Comparison of ENCODE assay signal across 8 cellular contexts in genomic region chr7:128406147-128406985, GRCh38. TPM values are rescaled to one million over a fixed set of nuclear protein-coding genes. Genes with fewer than 3 reads are reported as not detected.
DNase-seq lines count a peak whose midpoint lies in the region; ATAC-seq and TF ChIP-seq lines count a peak whose summit lies in the region.

No MANE protein-coding gene starts in this region.

- POLR2A ChIA-PET in Caco-2 (lab: Charles Lee), result no interaction called here

- H3K9me3 ChIP-seq in Caco-2 (no peaks in the 10 kb centered on the region; the same call in 1 of the 2 replicates), ectodermal cell (ENCODE audit: control insufficient read depth, low read length) (no peaks in the 10 kb centered on the region), ovary (no peaks in the 10 kb centered on the region)

- WGBS in ectodermal cell, 2 experiments, result 27 to 28% methylated on average over 22 to 23 of the region's 29 CpGs
- 19 to 50% (median 27%) methylated on average over 12 to 28 of the region's 29 CpGs for WGBS in ovary, 3 donors

- H3K27ac Mint-ChIP-seq in Caco-2 (ENCODE audit: unreplicated experiment), result no peak overlapping the region

- no peak for TF ChIP-seq EP300 in ovary (IDR thresholded peaks at IDR 0.05)

- H3K36me3 ChIP-seq in Caco-2 (ENCODE audit: control insufficient read depth, insufficient read depth, low read length), result no peaks in the 10 kb centered on the region
- H3K36me3 ChIP-seq in ectodermal cell (ENCODE audit: control insufficient read depth, insufficient read depth, low read length), result no peaks in the 10 kb centered on the region
- no peaks in the 10 kb centered on the region for H3K36me3 ChIP-seq in ovary

- no peaks in the 10 kb centered on the region for H3K36me3 Mint-ChIP-seq in Caco-2 (ENCODE audit: insufficient read depth, unreplicated experiment)

- H3K27me3 Mint-ChIP-seq in Caco-2 (ENCODE audit: insufficient read depth, unreplicated experiment), result no peaks in the 10 kb centered on the region

- DNase-seq in Caco-2 (peak in 1 of 2 experiments; percentile 37), NB4 (ENCODE audit: low read depth) (peak; percentile 71), ovary (no peak), NCI-H446 treated with DMSO at 0.1 percent for 48 hours (lab: John Stamatoyannopoulos, UW) (no peak), islet precursor cell (no peak)
- no peak for DNase-seq in activated CD8-positive, alpha-beta memory T cell treated with anti-CD3 and anti-CD28 coated beads for 24 hours

- intact Hi-C loops in Caco-2 (cut with micrococcal nuclease; ENCODE audit: unreplicated experiment) (no loop called here), ovary (cut with DNase I) (loop anchor here in 1 of 4 donors (10.0 kb wide), 1 partner anchor 48 kb away; the partner anchor contains the start of gene HILPDA)

- H3K27ac ChIP-seq in ectodermal cell (ENCODE audit: insufficient read depth, low read depth, low read length, poor library complexity, severe bottlenecking) (no peak overlapping the region), ovary (peak overlapping the region in 1 of 2 donors; percentile 93)

- H3K27me3 ChIP-seq in Caco-2 (replicated peaks; ENCODE audit: control insufficient read depth, insufficient read depth, low read length) (no peaks in the 10 kb centered on the region), ectodermal cell (ENCODE audit: control insufficient read depth, insufficient read depth, low read length, poor library complexity, severe bottlenecking) (peaks cover 68% of the 10 kb centered on the region), ovary (no peaks in the 10 kb centered on the region)

- no peak for TF ChIP-seq CTCF in Caco-2 (IDR thresholded peaks at IDR 0.05; ENCODE audit: insufficient read depth in 1 of 2, low read depth in 1 of 2, low read length in 1 of 2, severe bottlenecking in 1 of 2, unreplicated experiment in 1 of 2)
- no peak for TF ChIP-seq CTCF in NB4 (IDR thresholded peaks at IDR 0.05; ENCODE audit: low read depth, low read length)
- no peak for TF ChIP-seq CTCF in ovary (IDR thresholded peaks at IDR 0.05)

- no peaks in the 10 kb centered on the region for H3K9me3 Mint-ChIP-seq in Caco-2 (ENCODE audit: unreplicated experiment)

- peaks cover 7% of the 10 kb centered on the region for H3K4me1 Mint-ChIP-seq in Caco-2 (ENCODE audit: low read depth, unreplicated experiment)

- no peak for ATAC-seq in GM19328 (IDR thresholded peaks at IDR 0.05; ENCODE audit: unreplicated experiment)

- H3K4me3 ChIP-seq in Caco-2 (ENCODE audit: low read depth, low read length), result peak overlapping the region; percentile 33
- H3K4me3 ChIP-seq in NB4 (ENCODE audit: low read depth, low read length), result no peak overlapping the region
- H3K4me3 ChIP-seq in ectodermal cell (ENCODE audit: insufficient read depth, low read depth, low read length), result peak overlapping the region; percentile 12
- H3K4me3 ChIP-seq in ovary, result peak overlapping the region; percentile 56

- peaks cover 34% of the 10 kb centered on the region for H3K4me1 ChIP-seq in Caco-2
- peaks cover 43% of the 10 kb centered on the region for H3K4me1 ChIP-seq in ectodermal cell (ENCODE audit: control insufficient read depth, insufficient read depth, low read length)
- peaks cover 8% of the 10 kb centered on the region for H3K4me1 ChIP-seq in ovary (ENCODE audit: insufficient read depth)

- BruUV-seq in Caco-2 (replicated peaks; lab: Mats Ljungman, UMichigan), result no TSS peak

- H3K4me3 Mint-ChIP-seq in Caco-2 (ENCODE audit: unreplicated experiment), result peak overlapping the region; percentile 81

- CTCF ChIA-PET in Caco-2 (lab: Charles Lee), result interaction anchor here (1.2 kb wide), 2 partner anchors 20 to 21 kb away, joined by 3 to 5 read pairs; no protein-coding TSS in a partner anchor

- TF ChIP-seq POLR2A in NB4 (IDR thresholded peaks at IDR 0.05; ENCODE audit: extremely low read depth, insufficient read length), result no peak
- no peak for TF ChIP-seq POLR2A in ovary (IDR thresholded peaks at IDR 0.05)

RNA-seq across cellular contexts. Expression of gene IMPDH1, which starts 3.4 kb away (rescaled TPM):
- total RNA-seq in Caco-2 (2022), result 39.9 and 43.5 TPM in 2 replicates
- polyA plus RNA-seq in ectodermal cell (2013, experiment 1 of 4), result 42.9 TPM
- polyA plus RNA-seq in ectodermal cell (2013, experiment 2 of 4), result 35.1 TPM
- polyA plus RNA-seq in ectodermal cell (2013, experiment 3 of 4), result 34.7 TPM
- polyA plus RNA-seq in ectodermal cell (2013, experiment 4 of 4), result 33.2 TPM
- 10 to 100 TPM; 10.3 to 66.9 (median 41.4) TPM for total RNA-seq in ovary
- polyA plus RNA-seq in ovary, result 10 to 100 TPM; 16.5 to 23.3 TPM

RNA-seq across cellular contexts. Expression of gene PRRT4, which starts 44.9 kb away (rescaled TPM):
- total RNA-seq in Caco-2 (2022) (0.37 and 0.43 TPM in 2 replicates), ovary (1 to 10 TPM in 3 of 7 donors, under 1 TPM in 4; 0.11 to 1.1 (median 0.74) TPM)
- polyA plus RNA-seq in ectodermal cell (2013, experiment 1 of 4), result 1.8 TPM
- 1.2 TPM for polyA plus RNA-seq in ectodermal cell (2013, experiment 2 of 4)
- 0.69 TPM for polyA plus RNA-seq in ectodermal cell (2013, experiment 3 of 4)
- polyA plus RNA-seq in ectodermal cell (2013, experiment 4 of 4), result 1.1 TPM
- polyA plus RNA-seq in ovary, result 1 to 10 TPM in 1 of 2 donors, under 1 TPM in 1; 0.17 to 1.2 TPM

RNA-seq across cellular contexts. Expression of gene HILPDA, which starts 49.3 kb away (rescaled TPM):
- 17.0 and 17.8 TPM in 2 replicates for total RNA-seq in Caco-2 (2022)
- 51.5 TPM for polyA plus RNA-seq in ectodermal cell (2013, experiment 1 of 4)
- 53.1 TPM for polyA plus RNA-seq in ectodermal cell (2013, experiment 2 of 4)
- polyA plus RNA-seq in ectodermal cell (2013, experiment 3 of 4), result 50.6 TPM
- 51.4 TPM for polyA plus RNA-seq in ectodermal cell (2013, experiment 4 of 4)
- total RNA-seq in ovary, result 10 to 100 TPM; 10.2 to 69.7 (median 32.9) TPM
- polyA plus RNA-seq in ovary, result 10 to 100 TPM; 18.7 to 39.0 TPM
